Comparison of ENCODE assay signal across 8 cellular contexts in the genomic region with DNA sequence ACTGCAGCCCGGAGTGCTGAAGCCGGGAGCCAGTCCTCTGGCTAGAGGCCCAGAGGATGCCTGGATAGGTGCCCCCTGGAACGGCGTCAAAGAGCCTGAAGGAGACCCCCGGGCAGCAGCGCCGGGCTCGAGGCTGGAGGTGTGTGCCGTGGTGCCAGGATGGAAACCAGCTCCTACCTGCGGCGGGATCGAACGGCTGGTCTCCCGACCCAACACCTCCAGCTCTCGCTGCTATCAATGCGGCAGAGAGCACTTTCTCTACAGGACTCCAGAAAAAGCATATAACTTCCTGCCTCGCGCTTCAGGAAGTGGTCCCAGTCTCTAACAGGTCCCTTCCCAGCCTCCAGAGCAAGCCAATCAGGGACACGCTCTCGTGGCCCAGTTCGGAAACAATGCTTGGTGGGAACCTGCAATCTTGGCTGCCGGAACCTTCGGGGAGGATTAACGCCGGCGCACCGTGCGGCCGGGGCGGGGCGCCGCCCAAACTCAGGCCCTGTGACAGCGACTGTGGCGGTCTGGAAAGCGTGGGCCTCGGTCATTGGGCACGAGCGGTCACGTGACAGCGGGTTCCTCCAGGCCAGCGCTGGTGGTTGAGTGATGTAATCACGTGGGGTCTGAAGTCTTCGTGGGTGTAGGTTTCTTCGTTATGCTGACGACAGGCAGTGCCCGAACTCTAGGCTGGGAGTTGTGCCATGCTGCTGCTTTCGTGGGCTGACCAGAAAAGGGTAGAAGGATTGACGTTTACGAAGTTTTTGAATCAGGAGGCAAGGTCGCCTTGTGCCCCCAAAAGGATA. TPM values are rescaled to one million over a fixed set of nuclear protein-coding genes. Genes with fewer than 3 reads are reported as not detected.
A peak's percentile ranks its signal among the peaks of the same experiment; 100 is the strongest.
DNase-seq lines count a peak whose midpoint lies in the region; ATAC-seq and TF ChIP-seq lines count a peak whose summit lies in the region.

A gene (minus strand): TSS at position 281 of the 794 bp plus-strand sequence. CDS start 430 bp downstream, outside the sequence.

- H3K9me3 ChIP-seq in SU-DHL-6 (ENCODE audit: insufficient read depth, low read length) (no peaks in the 10 kb centered on the region), osteoblast (ENCODE audit: low read depth, low read length) (no peaks in the 10 kb centered on the region), thoracic aorta (no peaks in the 10 kb centered on the region)

- H3K4me2 ChIP-seq in SU-DHL-6 (ENCODE audit: low read depth, low read length, poor library complexity, severe bottlenecking) (peak within 1 kb of the TSS; percentile 87), osteoblast (ENCODE audit: insufficient read depth, low read length) (peak within 1 kb of the TSS; percentile 98)

- H3K4me3 ChIP-seq in SU-DHL-6 (ENCODE audit: insufficient read depth, low read length, poor library complexity, severe bottlenecking) (peak within 1 kb of the TSS; percentile 81), osteoblast (ENCODE audit: insufficient read depth, low read length) (peak within 1 kb of the TSS; percentile 94), thoracic aorta (peak within 1 kb of the TSS; percentile 84)

- peaks cover 36% of the 10 kb centered on the region for H3K79me2 ChIP-seq in SU-DHL-6 (ENCODE audit: insufficient read depth, low read length)
- peaks cover 45% of the 10 kb centered on the region for H3K79me2 ChIP-seq in osteoblast (ENCODE audit: insufficient read depth, low read length)

- peak within 1 kb of the TSS; percentile 99 for H3K27ac Mint-ChIP-seq in activated naive CD8-positive, alpha-beta T cell treated with anti-CD3 and anti-CD28 coated beads, Interleukin-2, amount 10 ng/mL, durations not matched to agents 7 days and 5 days
- H3K27ac Mint-ChIP-seq in glutamatergic neuron (ENCODE audit: unreplicated experiment): peak within 1 kb of the TSS; percentile 96

- TF ChIP-seq CTCF in SU-DHL-6 (IDR thresholded peaks at IDR 0.05; ENCODE audit: insufficient read depth, low read length, poor library complexity, severe bottlenecking): no peak
- peak; percentile 13 for TF ChIP-seq CTCF in glutamatergic neuron (IDR thresholded peaks at IDR 0.05; ENCODE audit: partially characterized antibody, unreplicated experiment)
- TF ChIP-seq CTCF in osteoblast (IDR thresholded peaks at IDR 0.05; ENCODE audit: extremely low read depth, low read depth, low read length): no peak
- no peak for TF ChIP-seq CTCF in thoracic aorta (IDR thresholded peaks at IDR 0.05)

- peak; percentile 75 for TF ChIP-seq POLR2A in GM10847 (IDR thresholded peaks at IDR 0.05; ENCODE audit: extremely low read depth, insufficient read length)

- peak within 1 kb of the TSS; percentile 81 for H3K9ac ChIP-seq in SU-DHL-6 (ENCODE audit: low read length)

- peaks cover 18% of the 10 kb centered on the region for H3K36me3 Mint-ChIP-seq in activated naive CD8-positive, alpha-beta T cell treated with anti-CD3 and anti-CD28 coated beads, Interleukin-2, amount 10 ng/mL, durations not matched to agents 7 days and 5 days
- no peaks in the 10 kb centered on the region for H3K36me3 Mint-ChIP-seq in glutamatergic neuron (ENCODE audit: unreplicated experiment)

- H3K4me3 Mint-ChIP-seq in activated naive CD8-positive, alpha-beta T cell treated with anti-CD3 and anti-CD28 coated beads, Interleukin-2, amount 10 ng/mL, durations not matched to agents 7 days and 5 days: peak within 1 kb of the TSS; percentile 87
- peak within 1 kb of the TSS; percentile 96 for H3K4me3 Mint-ChIP-seq in glutamatergic neuron (ENCODE audit: unreplicated experiment)

- H2AFZ ChIP-seq in SU-DHL-6 (ENCODE audit: low read depth, low read length, severe bottlenecking) (peak within 1 kb of the TSS; percentile 89), osteoblast (ENCODE audit: low read length) (peak within 1 kb of the TSS; percentile 93)

- DNase-seq in NCI-H128 (lab: John Stamatoyannopoulos, UW; ENCODE audit: unreplicated experiment) (peak; percentile 98), glutamatergic neuron (peak; percentile 98), osteoblast (ENCODE audit: insufficient read length, low spot score, missing footprints) (peak; percentile 99), thoracic aorta (ENCODE audit: low spot score) (peak; percentile 95)
- peak; percentile 98 for DNase-seq in activated naive CD8-positive, alpha-beta T cell treated with anti-CD3 and anti-CD28 coated beads, Interleukin-2, amount 10 ng/mL, durations not matched to agents 7 days and 5 days

- no peaks in the 10 kb centered on the region for H3K9me3 Mint-ChIP-seq in activated naive CD8-positive, alpha-beta T cell treated with anti-CD3 and anti-CD28 coated beads, Interleukin-2, amount 10 ng/mL, durations not matched to agents 7 days and 5 days
- H3K9me3 Mint-ChIP-seq in glutamatergic neuron (ENCODE audit: unreplicated experiment): peaks cover 8% of the 10 kb centered on the region

- no peaks in the 10 kb centered on the region for H3K9me2 ChIP-seq in SU-DHL-6 (replicated peaks; ENCODE audit: insufficient read depth, low read length)

- no peaks in the 10 kb centered on the region for H4K20me1 ChIP-seq in SU-DHL-6 (ENCODE audit: low read depth, low read length)
- H4K20me1 ChIP-seq in osteoblast (ENCODE audit: insufficient read depth, low read length): peaks cover 17% of the 10 kb centered on the region

- POLR2A ChIA-PET in activated naive CD8-positive, alpha-beta T cell treated with anti-CD3 and anti-CD28 coated beads, Interleukin-2, amount 10 ng/mL, durations not matched to agents 7 days and 5 days (lab: Charles Lee): interaction anchor here (0.9 to 2.3 kb wide), 7 partner anchors 8 to 1306 kb away, joined by 3 to 41 read pairs (median 4); a partner anchor contains a TSS

- peaks cover 33% of the 10 kb centered on the region for H3K4me1 Mint-ChIP-seq in activated naive CD8-positive, alpha-beta T cell treated with anti-CD3 and anti-CD28 coated beads, Interleukin-2, amount 10 ng/mL, durations not matched to agents 7 days and 5 days
- peaks cover 10% of the 10 kb centered on the region for H3K4me1 Mint-ChIP-seq in glutamatergic neuron (ENCODE audit: low read depth, unreplicated experiment)

- no peaks in the 10 kb centered on the region for H3K36me3 ChIP-seq in SU-DHL-6 (ENCODE audit: low read length)
- no peaks in the 10 kb centered on the region for H3K36me3 ChIP-seq in osteoblast (ENCODE audit: insufficient read depth, low read length)
- H3K36me3 ChIP-seq in thoracic aorta: no peaks in the 10 kb centered on the region

- H3K4me1 ChIP-seq in osteoblast (ENCODE audit: insufficient read depth, low read length) (peaks cover 18% of the 10 kb centered on the region), thoracic aorta (ENCODE audit: control insufficient read depth in 1 of 2, low read depth in 2 of 2) (peaks cover 35 to 36% of the 10 kb centered on the region in 2 donors)

- H3F3A ChIP-seq in SU-DHL-6 (ENCODE audit: insufficient read depth): peaks cover 4% of the 10 kb centered on the region; the same call in 1 of the 2 replicates

- H3K27me3 Mint-ChIP-seq in activated naive CD8-positive, alpha-beta T cell treated with anti-CD3 and anti-CD28 coated beads, Interleukin-2, amount 10 ng/mL, durations not matched to agents 7 days and 5 days: no peaks in the 10 kb centered on the region
- peaks cover 5% of the 10 kb centered on the region for H3K27me3 Mint-ChIP-seq in glutamatergic neuron (ENCODE audit: unreplicated experiment)

- ATAC-seq in HG02678 (IDR thresholded peaks at IDR 0.05; ENCODE audit: unreplicated experiment): peak; percentile 95
- peak; percentile 92 for ATAC-seq in activated naive CD8-positive, alpha-beta T cell treated with anti-CD3 and anti-CD28 coated beads, Interleukin-2, amount 10 ng/mL, durations not matched to agents 7 days and 5 days (ENCODE audit: low read depth)
- ATAC-seq in thoracic aorta (ENCODE audit: insufficient number of reproducible peaks, low FRiP score, low read depth): peak; percentile 99

- H3K27ac ChIP-seq in SU-DHL-6 (ENCODE audit: low read depth, low read length): peak within 1 kb of the TSS; percentile 51
- peak within 1 kb of the TSS; percentile 91 for H3K27ac ChIP-seq in osteoblast (ENCODE audit: low read depth, low read length)
- peak within 1 kb of the TSS; percentile 89 to 91 for H3K27ac ChIP-seq in thoracic aorta

- H3K27me3 ChIP-seq in SU-DHL-6 (ENCODE audit: low read length): no peaks in the 10 kb centered on the region
- no peaks in the 10 kb centered on the region for H3K27me3 ChIP-seq in osteoblast (ENCODE audit: insufficient read depth, low read length)
- H3K27me3 ChIP-seq in thoracic aorta (replicated peaks; ENCODE audit: insufficient read depth): no peaks in the 10 kb centered on the region

RNA-seq across cellular contexts. Expression of the gene that starts here (rescaled TPM):
- total RNA-seq in activated naive CD8-positive, alpha-beta T cell treated with anti-CD3 and anti-CD28 coated beads, Interleukin-2, amount 10 ng/mL, durations not matched to agents 7 days and 5 days: 10 to 100 TPM; 26.4 to 27.3 TPM
- total RNA-seq in glutamatergic neuron (ENCODE audit: unreplicated experiment) (19.7 TPM), osteoblast (35.7 and 36.9 TPM in 2 replicates), thoracic aorta (10 to 100 TPM; 27.3 to 30.7 TPM)

Comparison
In these comparisons a context has a peak if more than half of its experiments do, and no peak if none do; other contexts are left out.
1. Peak in every context shown above with its lines: DNase-seq, ATAC-seq, H3K4me3 ChIP-seq and H3K27ac ChIP-seq.